ENCODE assay signal across 8 cellular contexts in the genomic region with DNA sequence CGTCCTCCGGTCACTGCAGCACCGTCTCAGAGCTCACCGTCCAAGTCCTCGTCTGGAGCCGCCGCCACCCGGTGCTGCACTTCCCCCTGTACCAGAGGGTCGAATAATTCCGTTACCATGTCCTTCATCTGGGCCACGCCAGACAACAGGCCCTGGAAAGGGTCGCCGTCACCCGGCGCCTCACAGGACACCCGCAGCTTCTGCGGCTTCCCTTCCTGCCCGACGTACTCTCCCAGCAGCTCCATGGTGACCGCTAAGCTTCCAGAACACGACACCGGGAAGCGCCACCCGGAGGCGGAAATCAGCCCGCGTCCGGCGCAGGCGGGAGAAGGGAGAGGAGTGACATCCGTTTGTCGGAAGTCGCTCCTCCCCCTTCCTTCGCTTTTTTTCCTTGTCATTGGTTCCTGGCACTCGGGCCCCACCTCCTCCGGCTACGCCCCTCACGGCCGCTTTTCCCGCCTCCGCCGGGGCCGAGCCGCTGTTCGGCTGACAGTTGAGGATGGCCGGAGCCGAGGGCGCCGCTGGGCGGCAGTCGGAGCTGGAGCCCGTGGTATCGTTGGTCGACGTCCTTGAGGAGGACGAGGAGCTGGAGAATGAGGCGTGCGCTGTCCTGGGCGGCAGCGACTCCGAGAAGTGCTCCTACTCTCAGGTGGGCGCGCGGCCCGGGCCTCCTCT. TPM values are rescaled to one million over a fixed set of nuclear protein-coding genes. Genes with fewer than 3 reads are reported as not detected.
DNase-seq lines count a peak whose midpoint lies in the region; ATAC-seq and TF ChIP-seq lines count a peak whose summit lies in the region.

A gene with protein sequence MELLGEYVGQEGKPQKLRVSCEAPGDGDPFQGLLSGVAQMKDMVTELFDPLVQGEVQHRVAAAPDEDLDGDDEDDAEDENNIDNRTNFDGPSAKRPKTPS (minus strand): TSS at position 273 of the 675 bp plus-strand sequence. CDS start 28 bp downstream, at position 245.
A gene with protein sequence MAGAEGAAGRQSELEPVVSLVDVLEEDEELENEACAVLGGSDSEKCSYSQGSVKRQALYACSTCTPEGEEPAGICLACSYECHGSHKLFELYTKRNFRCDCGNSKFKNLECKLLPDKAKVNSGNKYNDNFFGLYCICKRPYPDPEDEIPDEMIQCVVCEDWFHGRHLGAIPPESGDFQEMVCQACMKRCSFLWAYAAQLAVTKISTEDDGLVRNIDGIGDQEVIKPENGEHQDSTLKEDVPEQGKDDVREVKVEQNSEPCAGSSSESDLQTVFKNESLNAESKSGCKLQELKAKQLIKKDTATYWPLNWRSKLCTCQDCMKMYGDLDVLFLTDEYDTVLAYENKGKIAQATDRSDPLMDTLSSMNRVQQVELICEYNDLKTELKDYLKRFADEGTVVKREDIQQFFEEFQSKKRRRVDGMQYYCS (plus strand): TSS at position 464 of the 675 bp plus-strand sequence. CDS start 36 bp downstream, at position 500.

- H3K9me3 ChIP-seq in AG04450 (ENCODE audit: control insufficient read depth, insufficient read depth, low read length), result peaks cover 2% of the 10 kb centered on the region; the same call in 1 of the 2 replicates
- no peaks in the 10 kb centered on the region for H3K9me3 ChIP-seq in breast epithelium
- H3K9me3 ChIP-seq in iPS-18c (ENCODE audit: control insufficient read depth, insufficient read depth, low read length), result no peaks in the 10 kb centered on the region

- POLR2A ChIA-PET in AG04450 (lab: Yijun Ruan, JAX), result interaction anchor here (1.1 to 2.1 kb wide), 2 partner anchors 22 to 25 kb away, joined by 3 to 12 read pairs; a partner anchor contains a TSS

- H3K4me3 ChIP-seq in AG04450 (ENCODE audit: low read depth, low read length) (peak within 1 kb of the TSS; percentile 88), breast epithelium (peak within 1 kb of the TSS; percentile 75 to 84 (median 81)), iPS-18c (ENCODE audit: insufficient read depth, low read depth, low read length) (peak within 1 kb of the TSS; percentile 87), skin epidermis (peak within 1 kb of the TSS; percentile 69 to 99 (median 86))

- TF ChIP-seq CTCF in AG04450 (IDR thresholded peaks at IDR 0.05; ENCODE audit: low read depth, low read length) (peak; percentile 41), VCaP (conservative IDR thresholded peaks at IDR 0.05) (no peak; the same call in 1 of the 2 replicates), breast epithelium (IDR thresholded peaks at IDR 0.05) (peak in 2 of 3 donors; percentile 13 to 26)

- no peaks in the 10 kb centered on the region for H3K36me3 ChIP-seq in breast epithelium

- intact Hi-C loops in breast epithelium (cut with DNase I; ENCODE audit: low total_unique reads), result no loop called here

- peaks cover 0 to 5% of the 10 kb centered on the region in 2 donors for H3K4me1 ChIP-seq in breast epithelium

- H3K27me3 ChIP-seq in AG04450 (ENCODE audit: control insufficient read depth, insufficient read depth, low read length), result no peaks in the 10 kb centered on the region
- H3K27me3 ChIP-seq in breast epithelium, result no peaks in the 10 kb centered on the region

- DNase-seq in AG04450 (ENCODE audit: low read depth, low spot score) (peak; percentile 89), NCI-H2196 treated with DMSO at 0.1 percent for 48 hours (lab: John Stamatoyannopoulos, UW; ENCODE audit: unreplicated experiment) (peak; percentile 86), breast epithelium (ENCODE audit: low spot score in 2 of 2) (peak; percentile 94 to 95)

- TF ChIP-seq POLR2A in breast epithelium (IDR thresholded peaks at IDR 0.05), result peak; percentile 10

- CTCF ChIA-PET in AG04450 (lab: Charles Lee), result interaction anchor here (0.6 to 3.6 kb wide), 32 partner anchors 9 to 642 kb away, joined by 3 to 19 read pairs (median 6); a partner anchor contains a TSS

- ATAC-seq in GM18870 (IDR thresholded peaks at IDR 0.05; ENCODE audit: unreplicated experiment), result peak; percentile 85
- ATAC-seq in HG03135 (IDR thresholded peaks at IDR 0.05; ENCODE audit: unreplicated experiment), result peak; percentile 83

- H3K27ac ChIP-seq in AG04450 (ENCODE audit: low read depth, low read length) (peak within 1 kb of the TSS; percentile 39), VCaP (peak within 1 kb of the TSS; percentile 79), breast epithelium (peak within 1 kb of the TSS; percentile 85 to 92), skin epidermis (peak within 1 kb of the TSS; percentile 54 to 95 (median 86))

RNA-seq across cellular contexts. Expression of the first gene that starts in this region (rescaled TPM):
- polyA plus RNA-seq in AG04450 (2011; rRNA removed), result 7.5 and 8.2 TPM in 2 replicates
- polyA minus RNA-seq in AG04450 (2011; rRNA and poly(A)+ RNA removed), result 1.4 and 2.2 TPM in 2 replicates
- 10 to 100 TPM in 2 of 3 donors, 1 to 10 TPM in 1; 8.5 to 12.1 (median 11.1) TPM for total RNA-seq in breast epithelium

RNA-seq across cellular contexts. Expression of the second gene that starts in this region (rescaled TPM):
- polyA plus RNA-seq in AG04450 (2011; rRNA removed), result 25.4 and 30.7 TPM in 2 replicates
- 11.4 and 15.7 TPM in 2 replicates for polyA minus RNA-seq in AG04450 (2011; rRNA and poly(A)+ RNA removed)
- total RNA-seq in breast epithelium, result 10 to 100 TPM; 21.0 to 34.7 (median 31.0) TPM

Comparison
In these comparisons a context has a peak if more than half of its experiments do, and no peak if none do; other contexts are left out.
1. Peak in every context shown above with its lines: DNase-seq, ATAC-seq, H3K4me3 ChIP-seq and H3K27ac ChIP-seq.